Comparison of ENCODE assay signal across 1 cellular context in genomic region chr1:182842265-182842664, GRCh38.
A peak's percentile ranks its signal among the peaks of the same experiment; 100 is the strongest.
TF ChIP-seq lines count a peak whose summit lies in the region.

No MANE protein-coding gene starts in this region.

TF ChIP-seq in K562, 482 proteins besides CTCF, POLR2A, EP300 and RAD21 (continued from another document):
- TF ChIP-seq STAT6 (CRISPR knock-in tag; IDR thresholded peaks at IDR 0.05): no peak
- TF ChIP-seq, protein P1, sequence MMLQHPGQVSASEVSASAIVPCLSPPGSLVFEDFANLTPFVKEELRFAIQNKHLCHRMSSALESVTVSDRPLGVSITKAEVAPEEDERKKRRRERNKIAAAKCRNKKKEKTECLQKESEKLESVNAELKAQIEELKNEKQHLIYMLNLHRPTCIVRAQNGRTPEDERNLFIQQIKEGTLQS (IDR thresholded peaks at IDR 0.05): no peak
- TF ChIP-seq, protein P1 (CRISPR knock-in tag; conservative IDR thresholded peaks at IDR 0.05): 0 out of 2 replicates have a peak, but pooled peaks have one; percentile 37
